ENCODE assay signal across 23 cellular contexts in the genomic region with DNA sequence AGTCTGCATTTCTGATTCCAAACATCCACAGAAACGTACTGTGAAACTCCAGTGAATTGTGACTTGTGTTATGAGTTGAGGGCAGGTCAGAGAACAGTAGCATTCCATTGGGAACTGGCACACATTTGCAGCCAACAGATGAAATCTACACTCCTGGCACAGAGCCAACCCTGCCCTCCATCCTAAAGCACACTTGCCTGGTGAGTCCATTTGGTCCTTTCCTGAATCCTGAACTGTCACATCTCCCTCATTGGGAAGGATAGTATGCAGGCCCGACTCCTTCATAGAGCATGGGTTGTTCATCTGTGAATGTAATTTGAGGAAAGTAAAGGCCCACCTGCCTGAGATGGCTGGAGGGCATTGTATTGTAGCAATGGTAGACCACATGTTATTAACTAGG.
DNase-seq lines count a peak whose midpoint lies in the region; TF ChIP-seq lines count a peak whose summit lies in the region.
"Had no signal": no experiment of that assay in that cellular context is flagged by ENCODE, and none has a peak within 500 bp of the region (broad histone marks: within the 10 kb centered on the region; RNA-seq: fewer than 3 reads in every experiment).

No MANE protein-coding gene starts in this region.

- no peak overlapping the region for H3K23ac ChIP-seq in mesenchymal stem cell (ENCODE audit: low read length in 2 of 2)

- peak overlapping the region; percentile 82 for H4K8ac ChIP-seq in mesenchymal stem cell (ENCODE audit: low read length)

- no peak overlapping the region for H2BK15ac ChIP-seq in mesenchymal stem cell (ENCODE audit: low read depth, poor library complexity, severe bottlenecking)

- no peak overlapping the region for H2BK5ac ChIP-seq in mesenchymal stem cell (ENCODE audit: low read depth, low read length, poor library complexity, severe bottlenecking)

- no peak overlapping the region for H2AK5ac ChIP-seq in mesenchymal stem cell (ENCODE audit: low read length, severe bottlenecking)

- H3K4me3 Mint-ChIP-seq in HFFc6 (no peak overlapping the region), progenitor cell of endocrine pancreas (ENCODE audit: low read depth) (no peak overlapping the region)
- H3K4me3 Mint-ChIP-seq: activated CD8-positive, alpha-beta T cell treated with anti-CD3 and anti-CD28 coated beads, Interleukin-2, amount 10 ng/mL, durations not matched to agents 7 days and 5 days; mesothelial cell of epicardium; stimulated activated memory B cell treated with anti-CD40 and anti-IgM and Interleukin-4, amounts not matched to agents 10 μg/mL and 1 μg/mL and 100 μg/mL, for 72 hours; WTC11 had no signal

- peak overlapping the region; percentile 71 to 92 for H3K27ac ChIP-seq in SK-N-SH (ENCODE audit: low read depth in 2 of 2, low read length in 1 of 2)
- no peak overlapping the region for H3K27ac ChIP-seq in mesenchymal stem cell (ENCODE audit: low read length, poor library complexity, severe bottlenecking)
- H3K27ac ChIP-seq in prostate gland, result no peak overlapping the region
- no peak overlapping the region for H3K27ac ChIP-seq in suprapubic skin
- H3K27ac ChIP-seq: BLaER1 treated with 17β-estradiol and CSF1 and Interleukin-3, amounts not matched to agents 10 nM and 100 nM had no signal

- intact Hi-C loops in prostate gland (cut with DNase I), result loop anchor here (10.0 kb wide), 1 partner anchor 696 kb away; no protein-coding TSS in a partner anchor

- H3K4me3 ChIP-seq in SK-N-SH (ENCODE audit: low read depth in 2 of 2, low read length in 1 of 2) (no peak overlapping the region), mesenchymal stem cell (ENCODE audit: insufficient read depth in 1 of 2, low read depth in 1 of 2, low read length in 2 of 2) (no peak overlapping the region), prostate gland (no peak overlapping the region), suprapubic skin (no peak overlapping the region)
- H3K4me3 ChIP-seq: BLaER1 treated with 17β-estradiol and CSF1 and Interleukin-3, amounts not matched to agents 10 nM and 100 nM; tibial nerve had no signal

- peaks cover 33% of the 10 kb centered on the region for H3K36me3 Mint-ChIP-seq in HFFc6 (ENCODE audit: low read depth)
- H3K36me3 Mint-ChIP-seq in progenitor cell of endocrine pancreas (ENCODE audit: insufficient read depth), result no peaks in the 10 kb centered on the region
- H3K36me3 Mint-ChIP-seq: mesothelial cell of epicardium; stimulated activated memory B cell treated with anti-CD40 and anti-IgM and Interleukin-4, amounts not matched to agents 10 μg/mL and 1 μg/mL and 100 μg/mL, for 72 hours; WTC11 had no signal

- TF ChIP-seq POLR2A in prostate gland (IDR thresholded peaks at IDR 0.05) (no peak), suprapubic skin (IDR thresholded peaks at IDR 0.05) (no peak)

- H3K27me3 ChIP-seq in SK-N-SH (ENCODE audit: insufficient read depth) (no peaks in the 10 kb centered on the region), mesenchymal stem cell (ENCODE audit: control insufficient read depth in 1 of 2, insufficient read depth in 1 of 2, low read length in 2 of 2) (no peaks in the 10 kb centered on the region), prostate gland (replicated peaks; ENCODE audit: insufficient read depth) (no peaks in the 10 kb centered on the region), suprapubic skin (no peaks in the 10 kb centered on the region)
- H3K27me3 ChIP-seq: BLaER1 treated with 17β-estradiol and CSF1 and Interleukin-3, amounts not matched to agents 10 nM and 100 nM; tibial nerve had no signal

- no peaks in the 10 kb centered on the region for H4K20me1 ChIP-seq in SK-N-SH (ENCODE audit: insufficient read depth)
- H4K20me1 ChIP-seq: BLaER1 treated with 17β-estradiol and CSF1 and Interleukin-3, amounts not matched to agents 10 nM and 100 nM had no signal

- H2AFZ ChIP-seq in SK-N-SH (ENCODE audit: low read depth) (no peak overlapping the region), mesenchymal stem cell (ENCODE audit: low read depth, low read length) (no peak overlapping the region)

- H3K79me1 ChIP-seq in mesenchymal stem cell (replicated peaks; ENCODE audit: low read length, poor library complexity, severe bottlenecking), result no peaks in the 10 kb centered on the region

- no peak for TF ChIP-seq CTCF in HFFc6 (IDR thresholded peaks at IDR 0.05)
- TF ChIP-seq CTCF in SK-N-SH (IDR thresholded peaks at IDR 0.05), result no peak
- no peak for TF ChIP-seq CTCF in prostate gland (IDR thresholded peaks at IDR 0.05)
- TF ChIP-seq CTCF in suprapubic skin (IDR thresholded peaks at IDR 0.05), result no peak
- no peak for TF ChIP-seq CTCF in progenitor cell of endocrine pancreas (IDR thresholded peaks at IDR 0.05; ENCODE audit: unreplicated experiment)

- H3K4ac ChIP-seq in mesenchymal stem cell (ENCODE audit: low read depth in 1 of 2, low read length in 2 of 2), result peak overlapping the region; percentile 46 to 54

- H3K4me1 Mint-ChIP-seq in HFFc6 (ENCODE audit: low read depth) (peaks cover 81% of the 10 kb centered on the region), progenitor cell of endocrine pancreas (ENCODE audit: low read depth) (peaks cover 8% of the 10 kb centered on the region)
- H3K4me1 Mint-ChIP-seq: stimulated activated memory B cell treated with anti-CD40 and anti-IgM and Interleukin-4, amounts not matched to agents 10 μg/mL and 1 μg/mL and 100 μg/mL, for 72 hours had no signal

- H3K9ac ChIP-seq in SK-N-SH, result no peak overlapping the region
- H3K9ac ChIP-seq in mesenchymal stem cell (ENCODE audit: low read length), result no peak overlapping the region
- H3K9ac ChIP-seq: BLaER1 treated with 17β-estradiol and CSF1 and Interleukin-3, amounts not matched to agents 10 nM and 100 nM had no signal

- H3K14ac ChIP-seq in mesenchymal stem cell (ENCODE audit: low read length in 2 of 2), result peak overlapping the region in 1 of 2 experiments; percentile 1

- no peaks in the 10 kb centered on the region for H3K27me3 Mint-ChIP-seq in HFFc6 (ENCODE audit: insufficient read depth)
- no peaks in the 10 kb centered on the region for H3K27me3 Mint-ChIP-seq in progenitor cell of endocrine pancreas
- H3K27me3 Mint-ChIP-seq: stimulated activated memory B cell treated with anti-CD40 and anti-IgM and Interleukin-4, amounts not matched to agents 10 μg/mL and 1 μg/mL and 100 μg/mL, for 72 hours had no signal

- POLR2A ChIA-PET in SK-N-SH (lab: Yijun Ruan, JAX), result no interaction called here

- H3K4me1 ChIP-seq in SK-N-SH (ENCODE audit: control insufficient read depth in 1 of 2, insufficient read depth in 2 of 2, low read depth in 1 of 2, low read length in 1 of 2) (peaks cover 23 to 40% of the 10 kb centered on the region in 2 experiments; a peak in 3 of 4 replicates), mesenchymal stem cell (ENCODE audit: control insufficient read depth, insufficient read depth, low read depth, low read length) (peaks cover 5% of the 10 kb centered on the region), prostate gland (replicated peaks) (peaks cover 8% of the 10 kb centered on the region), suprapubic skin (peaks cover 1% of the 10 kb centered on the region)

- no peak overlapping the region for H4K91ac ChIP-seq in mesenchymal stem cell (ENCODE audit: low read length)

- no peak overlapping the region for H2BK120ac ChIP-seq in mesenchymal stem cell (ENCODE audit: low read depth, low read length)

- 30% methylated on average over 2 of the region's 2 CpGs for WGBS in SK-N-SH (ENCODE audit: low lambda C conversion rate)
- WGBS in mesenchymal stem cell, result 86% methylated on average over 1 of the region's 2 CpGs
- 53% methylated on average over 2 of the region's 2 CpGs for WGBS in prostate gland
- 68% methylated on average over 2 of the region's 2 CpGs for WGBS in suprapubic skin

- H3K18ac ChIP-seq in mesenchymal stem cell (ENCODE audit: low read depth in 1 of 2, low read length in 2 of 2), result peak overlapping the region; percentile 16 to 87

- H3K9me3 Mint-ChIP-seq in HFFc6 (peaks cover 4% of the 10 kb centered on the region; the same call in 1 of the 2 replicates), progenitor cell of endocrine pancreas (ENCODE audit: low read depth) (no peaks in the 10 kb centered on the region)
- H3K9me3 Mint-ChIP-seq: stimulated activated memory B cell treated with anti-CD40 and anti-IgM and Interleukin-4, amounts not matched to agents 10 μg/mL and 1 μg/mL and 100 μg/mL, for 72 hours had no signal

- H3F3A ChIP-seq in SK-N-SH (replicated peaks; ENCODE audit: insufficient read depth), result peaks cover 16% of the 10 kb centered on the region

- DNase-seq in NCI-H1092 (lab: John Stamatoyannopoulos, UW), result peak; percentile 0
- no peak for DNase-seq in NCI-H1092 treated with DMSO at 0.1 percent for 48 hours (lab: John Stamatoyannopoulos, UW)
- no peak for DNase-seq in HFFc6
- DNase-seq in SK-N-SH, result no peak
- no peak for DNase-seq in mesenchymal stem cell
- no peak for DNase-seq in prostate gland (ENCODE audit: low spot score)
- DNase-seq in suprapubic skin (ENCODE audit: low spot score in 2 of 2), result no peak
- no peak for DNase-seq in progenitor cell of endocrine pancreas (ENCODE audit: low spot score, unreplicated experiment)
- DNase-seq: activated CD8-positive, alpha-beta T cell treated with anti-CD3 and anti-CD28 coated beads, Interleukin-2, amount 10 ng/mL, durations not matched to agents 7 days and 5 days; activated naive CD4-positive, alpha-beta T cell treated with anti-CD3 and anti-CD28 coated beads, Interleukin-2, amount 50 U/mL, for 16 hours; activated T-cell treated with anti-CD3 and anti-CD28 coated beads, Interleukin-2, amount 50 U/mL, for 48 hours; cortex of kidney; DMS79; foreskin melanocyte; left cardiac atrium; NCI-H226; retina; T-helper 2 cell had no signal

- H3K27ac Mint-ChIP-seq in HFFc6 (peak overlapping the region; percentile 69; the same call in 1 of the 2 replicates), progenitor cell of endocrine pancreas (no peak overlapping the region)
- H3K27ac Mint-ChIP-seq: activated CD8-positive, alpha-beta T cell treated with anti-CD3 and anti-CD28 coated beads, Interleukin-2, amount 10 ng/mL, durations not matched to agents 7 days and 5 days; mesothelial cell of epicardium; stimulated activated memory B cell treated with anti-CD40 and anti-IgM and Interleukin-4, amounts not matched to agents 10 μg/mL and 1 μg/mL and 100 μg/mL, for 72 hours; WTC11 had no signal

- H2BK12ac ChIP-seq in mesenchymal stem cell (ENCODE audit: low read length in 2 of 2), result peak overlapping the region; percentile 29 to 75

- TF ChIP-seq EP300 in SK-N-SH (IDR thresholded peaks at IDR 0.05; ENCODE audit: borderline replicate concordance in 1 of 2, low read depth in 1 of 2, low read length in 1 of 2) (peak in 1 of 2 experiments; percentile 14; a peak in 1 of 4 replicates), suprapubic skin (IDR thresholded peaks at IDR 0.05) (no peak)

- no peaks in the 10 kb centered on the region for H3K36me3 ChIP-seq in SK-N-SH (replicated peaks in 1 of 2; ENCODE audit: control insufficient read depth in 1 of 2, insufficient read depth in 2 of 2, low read length in 1 of 2)
- no peaks in the 10 kb centered on the region for H3K36me3 ChIP-seq in mesenchymal stem cell (ENCODE audit: control insufficient read depth in 1 of 2, insufficient read depth in 2 of 2, low read depth in 1 of 2, low read length in 2 of 2)
- no peaks in the 10 kb centered on the region for H3K36me3 ChIP-seq in prostate gland
- no peaks in the 10 kb centered on the region for H3K36me3 ChIP-seq in suprapubic skin
- H3K36me3 ChIP-seq: BLaER1 treated with 17β-estradiol and CSF1 and Interleukin-3, amounts not matched to agents 10 nM and 100 nM; tibial nerve had no signal

- CTCF ChIA-PET in SK-N-SH (lab: Yijun Ruan, JAX), result no interaction called here

- H3K9me3 ChIP-seq in SK-N-SH (no peaks in the 10 kb centered on the region), mesenchymal stem cell (ENCODE audit: control insufficient read depth, low read length) (no peaks in the 10 kb centered on the region), prostate gland (no peaks in the 10 kb centered on the region), suprapubic skin (no peaks in the 10 kb centered on the region)
- H3K9me3 ChIP-seq: BLaER1 treated with 17β-estradiol and CSF1 and Interleukin-3, amounts not matched to agents 10 nM and 100 nM; tibial nerve had no signal

- no peak overlapping the region for H3K4me2 ChIP-seq in SK-N-SH
- H3K4me2 ChIP-seq in mesenchymal stem cell (ENCODE audit: low read length, poor library complexity, severe bottlenecking), result no peak overlapping the region
- H3K4me2 ChIP-seq: BLaER1 treated with 17β-estradiol and CSF1 and Interleukin-3, amounts not matched to agents 10 nM and 100 nM had no signal

- no peaks in the 10 kb centered on the region for H3K79me2 ChIP-seq in SK-N-SH (ENCODE audit: insufficient read depth)

- no peaks in the 10 kb centered on the region for H3K9me2 ChIP-seq in SK-N-SH

- peak; percentile 17; the same call in 1 of the 2 replicates for TF ChIP-seq RAD21 in SK-N-SH (IDR thresholded peaks at IDR 0.05; ENCODE audit: low read length)

Comparison
In these comparisons a context has a peak if more than half of its experiments do, and no peak if none do; other contexts are left out.
1. H3K27ac ChIP-seq: peak in SK-N-SH (2 of 2); none in mesenchymal stem cell (single experiment), prostate gland (0 of 2) and suprapubic skin (single experiment).